Comparison of ENCODE assay signal across 8 cellular contexts in the genomic region with DNA sequence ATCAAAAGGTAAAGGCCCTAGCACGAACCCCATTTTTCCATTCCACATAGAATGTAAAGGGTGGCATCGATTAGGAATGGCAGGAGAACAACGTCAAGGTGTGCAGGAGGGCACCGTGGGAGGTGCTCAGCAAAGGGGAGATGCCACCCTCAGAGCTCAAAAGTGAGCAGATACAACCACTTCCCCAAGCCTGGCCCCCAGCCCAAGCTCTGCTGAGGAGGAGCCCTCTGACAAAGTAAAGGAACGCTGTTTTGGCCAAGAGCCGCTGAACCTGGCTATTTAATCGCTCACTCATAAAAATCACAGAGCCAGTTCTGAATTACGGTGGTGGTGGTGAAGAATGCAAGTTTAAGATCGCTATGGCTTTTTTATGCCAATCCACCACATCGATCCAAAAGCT. TPM values are rescaled to one million over a fixed set of nuclear protein-coding genes. Genes with fewer than 3 reads are reported as not detected.
A peak's percentile ranks its signal among the peaks of the same experiment; 100 is the strongest.
DNase-seq lines count a peak whose midpoint lies in the region; ATAC-seq and TF ChIP-seq lines count a peak whose summit lies in the region.

No MANE protein-coding gene starts in this region.

- H3K36me3 ChIP-seq in ectodermal cell (ENCODE audit: control insufficient read depth, insufficient read depth, low read length) (no peaks in the 10 kb centered on the region), neural progenitor cell (no peaks in the 10 kb centered on the region)

- H3K79me2 ChIP-seq in neural progenitor cell (ENCODE audit: low read depth): peaks cover 11% of the 10 kb centered on the region

- H3K4me3 Mint-ChIP-seq in neural progenitor cell: peak overlapping the region; percentile 93

- H3K4me1 Mint-ChIP-seq in neural progenitor cell: peaks cover 16% of the 10 kb centered on the region

- peaks cover 16% of the 10 kb centered on the region for H3F3A ChIP-seq in neural progenitor cell (ENCODE audit: low read depth)

- H4K20me1 ChIP-seq in neural progenitor cell (ENCODE audit: low read depth): no peaks in the 10 kb centered on the region

- peaks cover 6% of the 10 kb centered on the region for H3K4me1 ChIP-seq in ectodermal cell (ENCODE audit: control insufficient read depth, insufficient read depth, low read length)
- H3K4me1 ChIP-seq in neural progenitor cell: no peaks in the 10 kb centered on the region

- H3K27me3 ChIP-seq in ectodermal cell (ENCODE audit: control insufficient read depth, insufficient read depth, low read length, poor library complexity, severe bottlenecking) (peaks cover 34% of the 10 kb centered on the region), neural progenitor cell (peaks cover 25% of the 10 kb centered on the region)

- H3K4me3 ChIP-seq in NB4 (ENCODE audit: low read depth, low read length) (peak overlapping the region; percentile 74), ectodermal cell (ENCODE audit: insufficient read depth, low read depth, low read length) (peak overlapping the region; percentile 64), neural progenitor cell (peak overlapping the region; percentile 54)

- H3K9me3 Mint-ChIP-seq in neural progenitor cell: no peaks in the 10 kb centered on the region

- no peak for TF ChIP-seq CTCF in C4-2B (conservative IDR thresholded peaks at IDR 0.05)
- no peak for TF ChIP-seq CTCF in NB4 (IDR thresholded peaks at IDR 0.05; ENCODE audit: low read depth, low read length)
- TF ChIP-seq CTCF in neural progenitor cell (IDR thresholded peaks at IDR 0.05): no peak

- no peak overlapping the region for H3K27ac Mint-ChIP-seq in neural progenitor cell

- no peak for ATAC-seq in GM21786 (IDR thresholded peaks at IDR 0.05; ENCODE audit: unreplicated experiment)

- 23 to 28% methylated on average over 10 of the region's 10 CpGs for WGBS in ectodermal cell, 2 experiments

- peaks cover 19% of the 10 kb centered on the region for H3K27me3 Mint-ChIP-seq in neural progenitor cell (ENCODE audit: insufficient read depth, low read depth)

- peak overlapping the region; percentile 14 for H3K9ac ChIP-seq in neural progenitor cell

- DNase-seq in NB4 (ENCODE audit: low read depth) (no peak), neural progenitor cell (ENCODE audit: low spot score) (no peak), T1000 (lab: John Stamatoyannopoulos, UW) (no peak), ecto neural progenitor cell (ENCODE audit: low spot score) (no peak)
- DNase-seq in stimulated activated CD4-positive, alpha-beta T cell treated with anti-CD3 and anti-CD28 coated beads, Interleukin-4, amount 100 ng/mL, for 24 hours: no peak

- H3K4me2 ChIP-seq in neural progenitor cell: peak overlapping the region; percentile 82

- H3K9me3 ChIP-seq in ectodermal cell (ENCODE audit: control insufficient read depth, low read length) (no peaks in the 10 kb centered on the region), neural progenitor cell (ENCODE audit: low read depth) (no peaks in the 10 kb centered on the region)

- H3K27ac ChIP-seq in C4-2B: peak overlapping the region; percentile 77
- no peak overlapping the region for H3K27ac ChIP-seq in ectodermal cell (ENCODE audit: insufficient read depth, low read depth, low read length, poor library complexity, severe bottlenecking)
- H3K27ac ChIP-seq in neural progenitor cell: no peak overlapping the region

- no peaks in the 10 kb centered on the region for H3K36me3 Mint-ChIP-seq in neural progenitor cell

- peak overlapping the region; percentile 97 for H2AFZ ChIP-seq in neural progenitor cell (replicated peaks)

- no peak for TF ChIP-seq POLR2A in NB4 (IDR thresholded peaks at IDR 0.05; ENCODE audit: extremely low read depth, insufficient read length)

RNA-seq across cellular contexts. Expression of a gene that starts 12.4 kb away (rescaled TPM):
- polyA plus RNA-seq in ectodermal cell (2013, experiment 1 of 4): 28.7 TPM
- polyA plus RNA-seq in ectodermal cell (2013, experiment 2 of 4): 30.8 TPM
- polyA plus RNA-seq in ectodermal cell (2013, experiment 3 of 4): 26.2 TPM
- 27.4 TPM for polyA plus RNA-seq in ectodermal cell (2013, experiment 4 of 4)
- total RNA-seq in neural progenitor cell (ENCODE audit: low replicate concordance): 36.0 and 37.8 TPM in 2 replicates
